Comparison of ENCODE assay signal across 8 cellular contexts in the genomic region with DNA sequence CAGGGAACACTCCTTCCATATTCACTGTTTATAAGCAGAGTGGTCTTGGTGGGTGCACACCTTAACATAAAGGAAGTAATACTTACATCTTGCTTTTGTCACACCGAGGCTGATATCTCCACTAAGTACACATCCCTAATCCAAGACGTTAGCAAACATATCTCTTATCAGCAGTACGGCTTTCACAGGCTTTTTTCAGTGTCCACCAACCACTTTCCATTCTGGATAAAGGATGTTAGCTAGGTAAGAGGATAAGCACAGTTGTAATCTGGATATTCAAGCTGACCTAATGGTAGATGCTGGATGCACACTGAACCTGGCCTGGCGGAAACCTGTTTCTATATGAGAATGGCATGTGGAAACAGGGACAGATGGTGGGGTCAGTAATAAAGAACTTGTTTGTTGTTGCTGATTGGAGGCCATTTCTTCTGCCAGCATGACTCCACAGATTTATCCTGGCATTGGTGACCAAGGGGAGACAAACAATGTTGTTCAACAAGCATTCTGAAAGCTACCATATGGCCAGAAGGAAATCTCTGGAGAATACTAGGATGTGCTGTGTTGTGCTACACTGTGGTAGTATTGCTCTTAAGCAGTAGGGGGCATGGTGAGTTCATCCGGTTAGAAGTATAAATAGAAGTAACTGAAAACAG.
DNase-seq lines count a peak whose midpoint lies in the region; ATAC-seq and TF ChIP-seq lines count a peak whose summit lies in the region.

No MANE protein-coding gene starts in this region.

- peak; percentile 78 for ATAC-seq in DND-41 (ENCODE audit: insufficient read depth, low read depth)
- ATAC-seq in GM19438 (IDR thresholded peaks at IDR 0.05; ENCODE audit: low read depth, unreplicated experiment): peak; percentile 98
- ATAC-seq in HG03354 (IDR thresholded peaks at IDR 0.05; ENCODE audit: poor library complexity, severe bottlenecking, unreplicated experiment): peak; percentile 99
- peak; percentile 61 for ATAC-seq in activated T-helper 17 cell treated with anti-CD3 and anti-CD28 coated beads, Interleukin-2, amount 50 U/mL, for 72 hours (replicated peaks)
- peak; percentile 84 for ATAC-seq in sciatic nerve

- no peak overlapping the region for H3K4me3 Mint-ChIP-seq in activated T-helper 17 cell treated with anti-CD3 and anti-CD28 coated beads, Interleukin-2, amount 50 U/mL, for 72 hours
- H3K4me3 Mint-ChIP-seq in T-helper 2 cell treated with Interferon-gamma antibody and Interleukin-4, amounts not matched to agents 5 μg/mL and 100 μg/mL, for 36 hours: no peak overlapping the region

- H3K36me3 Mint-ChIP-seq in activated T-helper 17 cell treated with anti-CD3 and anti-CD28 coated beads, Interleukin-2, amount 50 U/mL, for 72 hours (ENCODE audit: low read depth): no peaks in the 10 kb centered on the region
- H3K36me3 Mint-ChIP-seq in T-helper 2 cell treated with Interferon-gamma antibody and Interleukin-4, amounts not matched to agents 5 μg/mL and 100 μg/mL, for 36 hours (ENCODE audit: low read depth): no peaks in the 10 kb centered on the region

- no peaks in the 10 kb centered on the region for H3K4me1 Mint-ChIP-seq in activated T-helper 17 cell treated with anti-CD3 and anti-CD28 coated beads, Interleukin-2, amount 50 U/mL, for 72 hours
- peaks cover 3% of the 10 kb centered on the region for H3K4me1 Mint-ChIP-seq in T-helper 2 cell treated with Interferon-gamma antibody and Interleukin-4, amounts not matched to agents 5 μg/mL and 100 μg/mL, for 36 hours (ENCODE audit: low read depth)

- intact Hi-C loops in left ventricle myocardium inferior (cut with micrococcal nuclease): no loop called here
- intact Hi-C loops in sciatic nerve (cut with DNase I): no loop called here

- H2AFZ ChIP-seq in DND-41 (ENCODE audit: low read depth, low read length): no peak overlapping the region

- H3K27ac ChIP-seq in DND-41 (ENCODE audit: low read length) (no peak overlapping the region), left ventricle myocardium inferior (replicated peaks) (peak overlapping the region; percentile 52)

- no peaks in the 10 kb centered on the region for H3K27me3 Mint-ChIP-seq in activated T-helper 17 cell treated with anti-CD3 and anti-CD28 coated beads, Interleukin-2, amount 50 U/mL, for 72 hours
- no peaks in the 10 kb centered on the region for H3K27me3 Mint-ChIP-seq in T-helper 2 cell treated with Interferon-gamma antibody and Interleukin-4, amounts not matched to agents 5 μg/mL and 100 μg/mL, for 36 hours (ENCODE audit: low read depth)

- DNase-seq in DND-41 (no peak), NCI-H226 (peak; percentile 36), left ventricle myocardium inferior (no peak), sciatic nerve (ENCODE audit: low spot score) (no peak)
- DNase-seq in T-helper 2 cell treated with Interferon-gamma antibody and Interleukin-4, amounts not matched to agents 5 μg/mL and 100 μg/mL, for 36 hours (ENCODE audit: low spot score): no peak

- TF ChIP-seq CTCF in DND-41 (IDR thresholded peaks at IDR 0.05; ENCODE audit: borderline replicate concordance, extremely low read depth, low read length, poor library complexity, severe bottlenecking) (peak; percentile 63), left ventricle myocardium inferior (IDR thresholded peaks at IDR 0.05; ENCODE audit: borderline replicate concordance) (peak; percentile 78)

- H3K27me3 ChIP-seq in DND-41 (ENCODE audit: insufficient read depth, low read length, poor library complexity): no peaks in the 10 kb centered on the region
- no peaks in the 10 kb centered on the region for H3K27me3 ChIP-seq in left ventricle myocardium inferior (ENCODE audit: low read depth)

- H3K9ac ChIP-seq in DND-41 (ENCODE audit: low read depth, low read length): no peak overlapping the region

- H3K9me3 ChIP-seq in DND-41 (ENCODE audit: insufficient read depth, low read length, severe bottlenecking): no peaks in the 10 kb centered on the region
- H3K9me3 ChIP-seq in left ventricle myocardium inferior (replicated peaks): no peaks in the 10 kb centered on the region

- H3K9me3 Mint-ChIP-seq in activated T-helper 17 cell treated with anti-CD3 and anti-CD28 coated beads, Interleukin-2, amount 50 U/mL, for 72 hours: no peaks in the 10 kb centered on the region
- no peaks in the 10 kb centered on the region for H3K9me3 Mint-ChIP-seq in T-helper 2 cell treated with Interferon-gamma antibody and Interleukin-4, amounts not matched to agents 5 μg/mL and 100 μg/mL, for 36 hours

- H4K20me1 ChIP-seq in DND-41 (ENCODE audit: insufficient read depth, low read length): no peaks in the 10 kb centered on the region

- no peak overlapping the region for H3K4me3 ChIP-seq in DND-41 (ENCODE audit: low read depth in 1 of 2, low read length in 2 of 2)
- peak overlapping the region; percentile 51 for H3K4me3 ChIP-seq in left ventricle myocardium inferior

- H3K36me3 ChIP-seq in DND-41 (ENCODE audit: insufficient read depth, low read length) (no peaks in the 10 kb centered on the region), left ventricle myocardium inferior (no peaks in the 10 kb centered on the region)

- no peaks in the 10 kb centered on the region for H3K79me2 ChIP-seq in DND-41 (ENCODE audit: insufficient read depth, low read length)

- H3K4me1 ChIP-seq in DND-41 (ENCODE audit: insufficient read depth, low read length) (no peaks in the 10 kb centered on the region), left ventricle myocardium inferior (peaks cover 13% of the 10 kb centered on the region)

- no peak overlapping the region for H3K4me2 ChIP-seq in DND-41 (ENCODE audit: insufficient read depth, low read length)

- no peak overlapping the region for H3K27ac Mint-ChIP-seq in activated T-helper 17 cell treated with anti-CD3 and anti-CD28 coated beads, Interleukin-2, amount 50 U/mL, for 72 hours
- H3K27ac Mint-ChIP-seq in T-helper 2 cell treated with Interferon-gamma antibody and Interleukin-4, amounts not matched to agents 5 μg/mL and 100 μg/mL, for 36 hours: no peak overlapping the region
